Comparison of ENCODE assay signal across 23 cellular contexts in the genomic region with DNA sequence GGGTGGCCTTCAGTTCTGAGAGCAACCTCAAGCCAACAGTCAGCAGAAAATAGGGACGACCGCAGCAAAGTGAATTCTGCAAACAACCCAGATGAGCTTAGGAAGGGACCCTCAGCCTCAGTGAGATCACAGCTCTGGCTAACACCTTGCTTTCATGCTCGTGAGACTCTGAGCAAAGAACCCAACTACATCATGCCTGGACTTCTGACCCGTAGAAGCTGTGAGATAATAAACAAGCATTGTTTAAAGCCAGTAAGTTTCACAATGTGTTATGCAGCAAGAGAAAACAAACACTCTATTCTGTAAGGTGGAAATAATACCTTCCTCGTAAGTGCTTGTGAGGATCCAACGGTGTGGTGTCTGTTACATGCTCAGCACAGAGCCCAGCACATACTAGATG.
"Had no signal": no experiment of that assay in that cellular context is flagged by ENCODE, and none has a peak within 500 bp of the region (broad histone marks: within the 10 kb centered on the region; RNA-seq: fewer than 3 reads in every experiment).

No MANE protein-coding gene starts in this region.

- H3K4me3 Mint-ChIP-seq: activated CD4-positive, alpha-beta memory T cell treated with anti-CD3 and anti-CD28 coated beads, Interleukin-2, amount 10 ng/mL, durations not matched to agents 7 days and 5 days; activated CD4-positive, alpha-beta T cell treated with anti-CD3 and anti-CD28 coated beads, Interleukin-2, amount 10 ng/mL, durations not matched to agents 24 days and 14 days; activated naive CD8-positive, alpha-beta T cell treated with anti-CD3 and anti-CD28 coated beads, Interleukin-2, amount 50 U/mL, for 24 hours; activated T-helper 1 cell treated with anti-CD3 and anti-CD28 coated beads, Interleukin-12 subunit alpha, Interleukin-12 subunit beta, Interleukin-2, Interleukin-4 antibody, amounts not matched to agents 30 ng/mL and 10 ng/mL and 1 ng/mL, durations not matched to agents 14 hours and 24 hours and 36 hours; dendritic cell treated with granulocyte-macrophage colony-stimulating factor and Interleukin-4, amounts not matched to agents 40 ng/mL and 50 ng/mL, for 4 days; mesothelial cell of epicardium; nephron; stimulated activated naive CD8-positive, alpha-beta T cell treated with anti-CD3 and anti-CD28 coated beads, Interleukin-15, amount 100 ng/mL, for 72 hours; T-helper 1 cell treated with Interleukin-12 subunit alpha and Interleukin-12 subunit beta and Interleukin-4 antibody, amounts not matched to agents 30 μg/mL and 1 μg/mL, for 36 hours had no signal

- H3K27ac ChIP-seq: gastroesophageal sphincter, heart left ventricle, parathyroid adenoma, tibial artery had no signal

- H3K4me1 ChIP-seq: gastroesophageal sphincter, heart left ventricle, parathyroid adenoma, tibial artery had no signal

- H3K4me1 Mint-ChIP-seq: activated CD4-positive, alpha-beta memory T cell treated with anti-CD3 and anti-CD28 coated beads, Interleukin-2, amount 10 ng/mL, durations not matched to agents 7 days and 5 days; activated CD4-positive, alpha-beta T cell treated with anti-CD3 and anti-CD28 coated beads, Interleukin-2, amount 10 ng/mL, durations not matched to agents 24 days and 14 days; activated naive CD8-positive, alpha-beta T cell treated with anti-CD3 and anti-CD28 coated beads, Interleukin-2, amount 50 U/mL, for 24 hours; mesothelial cell of epicardium; nephron; stimulated activated naive CD8-positive, alpha-beta T cell treated with anti-CD3 and anti-CD28 coated beads, Interleukin-15, amount 100 ng/mL, for 72 hours had no signal

- H3K36me3 Mint-ChIP-seq: mesothelial cell of epicardium had no signal

- H3K9me3 Mint-ChIP-seq: activated CD4-positive, alpha-beta memory T cell treated with anti-CD3 and anti-CD28 coated beads, Interleukin-2, amount 10 ng/mL, durations not matched to agents 7 days and 5 days; activated CD4-positive, alpha-beta T cell treated with anti-CD3 and anti-CD28 coated beads, Interleukin-2, amount 10 ng/mL, durations not matched to agents 24 days and 14 days; nephron had no signal

- H3K36me3 ChIP-seq: gastroesophageal sphincter, heart left ventricle, tibial artery had no signal

- H3K27me3 Mint-ChIP-seq: activated CD4-positive, alpha-beta memory T cell treated with anti-CD3 and anti-CD28 coated beads, Interleukin-2, amount 10 ng/mL, durations not matched to agents 7 days and 5 days; activated CD4-positive, alpha-beta T cell treated with anti-CD3 and anti-CD28 coated beads, Interleukin-2, amount 10 ng/mL, durations not matched to agents 24 days and 14 days; activated naive CD8-positive, alpha-beta T cell treated with anti-CD3 and anti-CD28 coated beads, Interleukin-2, amount 50 U/mL, for 24 hours had no signal

- H3K27ac Mint-ChIP-seq: activated CD4-positive, alpha-beta memory T cell treated with anti-CD3 and anti-CD28 coated beads, Interleukin-2, amount 10 ng/mL, durations not matched to agents 7 days and 5 days; activated CD4-positive, alpha-beta T cell treated with anti-CD3 and anti-CD28 coated beads, Interleukin-2, amount 10 ng/mL, durations not matched to agents 24 days and 14 days; activated naive CD8-positive, alpha-beta T cell treated with anti-CD3 and anti-CD28 coated beads, Interleukin-2, amount 50 U/mL, for 24 hours; activated T-helper 1 cell treated with anti-CD3 and anti-CD28 coated beads, Interleukin-12 subunit alpha, Interleukin-12 subunit beta, Interleukin-2, Interleukin-4 antibody, amounts not matched to agents 30 ng/mL and 10 ng/mL and 1 ng/mL, durations not matched to agents 14 hours and 24 hours and 36 hours; dendritic cell treated with granulocyte-macrophage colony-stimulating factor and Interleukin-4, amounts not matched to agents 40 ng/mL and 50 ng/mL, for 4 days; mesothelial cell of epicardium; nephron; stimulated activated naive CD8-positive, alpha-beta T cell treated with anti-CD3 and anti-CD28 coated beads, Interleukin-15, amount 100 ng/mL, for 72 hours; T-helper 1 cell treated with Interleukin-12 subunit alpha and Interleukin-12 subunit beta and Interleukin-4 antibody, amounts not matched to agents 30 μg/mL and 1 μg/mL, for 36 hours had no signal

- FAIRE-seq: kidney, urothelium cell line had no signal

- DNase-seq: activated CD4-positive, alpha-beta memory T cell treated with anti-CD3 and anti-CD28 coated beads, Interleukin-2, amount 10 ng/mL, durations not matched to agents 7 days and 5 days; activated CD4-positive, alpha-beta T cell treated with anti-CD3 and anti-CD28 coated beads, Interleukin-2, amount 10 ng/mL, durations not matched to agents 24 days and 14 days; activated gamma-delta T cell; activated naive CD4-positive, alpha-beta T cell treated with anti-CD3 and anti-CD28 coated beads, Interleukin-2, amount 50 U/mL, for 16 hours; activated naive CD8-positive, alpha-beta T cell treated with anti-CD3 and anti-CD28 coated beads, Interleukin-2, amount 50 U/mL, for 24 hours; cerebellar nuclear complex; effector CD8-positive, alpha-beta T cell; heart left ventricle; kidney; right cardiac atrium; stimulated activated CD4-positive, alpha-beta T cell treated with anti-CD3 and anti-CD28 coated beads, Interleukin-1b, Interleukin-23, amount 100 ng/mL, for 48 hours; stimulated activated naive CD8-positive, alpha-beta T cell treated with anti-CD3 and anti-CD28 coated beads, Interleukin-15, amount 100 ng/mL, for 72 hours; T1000; tibial artery had no signal

- H3K4me3 ChIP-seq: gastroesophageal sphincter, heart left ventricle, tibial artery had no signal

- ATAC-seq: activated naive CD8-positive, alpha-beta T cell treated with anti-CD3 and anti-CD28 coated beads, Interleukin-2, amount 50 U/mL, for 24 hours; esophagus mucosa; gastroesophageal sphincter; heart left ventricle; right cardiac atrium; stimulated activated naive CD8-positive, alpha-beta T cell treated with anti-CD3 and anti-CD28 coated beads, Interleukin-15, amount 100 ng/mL, for 72 hours had no signal

- H3K9me3 ChIP-seq: tibial artery had no signal

- H3K27me3 ChIP-seq: tibial artery had no signal
